Comparison of ENCODE assay signal across 8 cellular contexts in the genomic region with DNA sequence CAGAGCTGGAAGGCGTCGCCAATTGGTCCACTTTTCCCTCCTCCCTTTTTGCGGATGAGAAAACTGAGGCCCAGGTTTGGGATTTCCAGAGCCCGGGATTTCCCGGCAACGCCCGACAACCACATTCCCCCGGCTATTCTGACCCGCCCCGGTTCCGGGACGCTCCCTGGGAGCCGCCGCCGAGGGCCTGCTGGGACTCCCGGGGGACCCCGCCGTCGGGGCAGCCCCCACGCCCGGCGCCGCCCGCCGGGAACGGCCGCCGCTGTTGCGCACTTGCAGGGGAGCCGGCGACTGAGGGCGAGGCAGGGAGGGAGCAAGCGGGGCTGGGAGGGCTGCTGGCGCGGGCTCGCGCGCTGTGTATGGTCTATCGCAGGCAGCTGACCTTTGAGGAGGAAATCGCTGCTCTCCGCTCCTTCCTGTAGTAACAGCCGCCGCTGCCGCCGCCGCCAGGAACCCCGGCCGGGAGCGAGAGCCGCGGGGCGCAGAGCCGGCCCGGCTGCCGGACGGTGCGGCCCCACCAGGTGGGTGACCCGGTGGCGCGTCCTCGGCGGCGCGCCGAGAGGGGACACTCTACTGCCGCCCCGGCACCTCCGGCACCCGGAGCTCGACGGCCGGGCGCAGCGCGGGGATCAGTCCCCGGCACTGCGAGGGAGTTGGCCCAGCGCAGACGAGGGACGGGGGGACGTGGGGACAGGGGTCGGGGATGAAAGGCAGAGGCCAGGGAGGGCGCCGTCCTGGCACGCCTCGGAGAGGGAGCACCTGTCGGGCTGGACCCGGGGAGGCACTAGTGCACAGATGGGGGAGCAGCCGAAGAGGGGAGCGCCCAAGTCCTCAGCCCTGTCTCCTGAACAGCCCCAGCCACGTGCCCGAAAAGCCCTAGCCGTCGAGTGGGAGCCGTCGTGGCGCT. TPM values are rescaled to one million over a fixed set of nuclear protein-coding genes. Genes with fewer than 3 reads are reported as not detected.
DNase-seq lines count a peak whose midpoint lies in the region; ATAC-seq and TF ChIP-seq lines count a peak whose summit lies in the region.

A gene (plus strand): TSS at position 421 of the 907 bp plus-strand sequence. CDS start 914 bp downstream, outside the sequence.

- H3K4me1 ChIP-seq in spleen, result peaks cover 13 to 77% (median 45%) of the 10 kb centered on the region in 6 donors

- intact Hi-C loops in activated B cell treated with CpG ODN at 0.5 μM for 24 hours (cut with micrococcal nuclease), result loop anchor here (1.0 to 10.0 kb wide), 6 partner anchors 40 to 321 kb away; a partner anchor contains a TSS
- intact Hi-C loops in spleen (cut with DNase I; ENCODE audit: low total_unique reads), result no loop called here

- CTCF ChIA-PET in activated B cell treated with CpG ODN at 0.5 μM for 24 hours (lab: Charles Lee), result interaction anchor here (0.8 to 2.2 kb wide), 5 partner anchors 14 to 114 kb away, joined by 3 to 10 read pairs (median 5); no protein-coding TSS in a partner anchor

- POLR2A ChIA-PET in activated B cell treated with CpG ODN at 0.5 μM for 24 hours (lab: Charles Lee), result interaction anchor here (0.7 to 5.2 kb wide), 20 partner anchors 10 to 485 kb away, joined by 3 to 61 read pairs (median 4); a partner anchor contains a TSS

- peaks cover 0 to 27% (median 9%) of the 10 kb centered on the region in 6 donors for H3K36me3 ChIP-seq in spleen

- no peaks in the 10 kb centered on the region for H3K27me3 Mint-ChIP-seq in activated B cell treated with CpG ODN at 0.5 μM for 24 hours
- no peaks in the 10 kb centered on the region for H3K27me3 Mint-ChIP-seq in central memory CD8-positive, alpha-beta T cell

- no peaks in the 10 kb centered on the region for H3K9me3 Mint-ChIP-seq in activated B cell treated with CpG ODN at 0.5 μM for 24 hours
- H3K9me3 Mint-ChIP-seq in central memory CD8-positive, alpha-beta T cell, result no peaks in the 10 kb centered on the region

- peak within 1 kb of the TSS; percentile 57 to 81 (median 69) for H3K4me3 ChIP-seq in spleen

- TF ChIP-seq POLR2A in GM19193 (IDR thresholded peaks at IDR 0.05; ENCODE audit: extremely low read depth, insufficient read depth, insufficient read length), result peak; percentile 68
- peak; percentile 8 to 74 (median 49) for TF ChIP-seq POLR2A in spleen (IDR thresholded peaks at IDR 0.05)

- peak within 1 kb of the TSS; percentile 86 to 97 (median 92) for H3K27ac ChIP-seq in spleen

- peaks cover 51% of the 10 kb centered on the region for H3K4me1 Mint-ChIP-seq in activated B cell treated with CpG ODN at 0.5 μM for 24 hours
- H3K4me1 Mint-ChIP-seq in central memory CD8-positive, alpha-beta T cell, result peaks cover 56% of the 10 kb centered on the region

- DNase-seq in Ammon's horn (ENCODE audit: low spot score) (peak; percentile 87), LoVo (ENCODE audit: low spot score) (peak; percentile 63), activated B cell treated with CpG ODN at 0.5 μM for 24 hours (peak; percentile 70), islet precursor cell (peak; percentile 93), spleen (peak; percentile 98)
- DNase-seq in central memory CD8-positive, alpha-beta T cell (ENCODE audit: low spot score in 2 of 2), result peak; percentile 74 to 83

- no peaks in the 10 kb centered on the region for H3K9me3 ChIP-seq in spleen

- ATAC-seq in activated B cell treated with CpG ODN at 0.5 μM for 24 hours (ENCODE audit: low read depth) (peak; percentile 77), GM19455 (IDR thresholded peaks at IDR 0.05; ENCODE audit: unreplicated experiment) (no peak)
- ATAC-seq in central memory CD8-positive, alpha-beta T cell (replicated peaks; ENCODE audit: extremely low read depth, poor library complexity, severe bottlenecking), result peak; percentile 88

- WGBS in spleen, 5 donors, result 1 to 4% (median 2%) methylated on average over 38 to 97 of the region's 97 CpGs

- peak within 1 kb of the TSS; percentile 97 for H3K27ac Mint-ChIP-seq in activated B cell treated with CpG ODN at 0.5 μM for 24 hours
- peak within 1 kb of the TSS; percentile 98 for H3K27ac Mint-ChIP-seq in central memory CD8-positive, alpha-beta T cell (ENCODE audit: low read depth)

- TF ChIP-seq CTCF in activated B cell treated with CpG ODN at 0.5 μM for 24 hours (IDR thresholded peaks at IDR 0.05), result no peak
- TF ChIP-seq CTCF in spleen (IDR thresholded peaks at IDR 0.05 in 8 of 11, conservative IDR thresholded peaks at IDR 0.05 in 3 of 11), result peak in 2 of 11 experiments; percentile 12 to 29

- H3K4me3 Mint-ChIP-seq in activated B cell treated with CpG ODN at 0.5 μM for 24 hours, result peak within 1 kb of the TSS; percentile 94
- H3K4me3 Mint-ChIP-seq in central memory CD8-positive, alpha-beta T cell, result peak within 1 kb of the TSS; percentile 96

- no peaks in the 10 kb centered on the region for H3K27me3 ChIP-seq in spleen (replicated peaks in 1 of 7)

- H3K36me3 Mint-ChIP-seq in activated B cell treated with CpG ODN at 0.5 μM for 24 hours (ENCODE audit: low read depth), result peaks cover 37% of the 10 kb centered on the region
- peaks cover 33% of the 10 kb centered on the region for H3K36me3 Mint-ChIP-seq in central memory CD8-positive, alpha-beta T cell (ENCODE audit: insufficient read depth)

RNA-seq across cellular contexts. Expression of the gene that starts here (rescaled TPM):
- total RNA-seq in activated B cell treated with CpG ODN at 0.5 μM for 24 hours, result 136 and 140 TPM in 2 replicates
- 100 to 1,000 TPM in 1 of 7 donors, 10 to 100 TPM in 6; 63.7 to 131 (median 76.5) TPM for total RNA-seq in spleen
- polyA plus RNA-seq in spleen, result 10 to 100 TPM; 22.7 to 42.3 (median 28.4) TPM
